1 cellular context compared by ENCODE assay signal in the genomic region with DNA sequence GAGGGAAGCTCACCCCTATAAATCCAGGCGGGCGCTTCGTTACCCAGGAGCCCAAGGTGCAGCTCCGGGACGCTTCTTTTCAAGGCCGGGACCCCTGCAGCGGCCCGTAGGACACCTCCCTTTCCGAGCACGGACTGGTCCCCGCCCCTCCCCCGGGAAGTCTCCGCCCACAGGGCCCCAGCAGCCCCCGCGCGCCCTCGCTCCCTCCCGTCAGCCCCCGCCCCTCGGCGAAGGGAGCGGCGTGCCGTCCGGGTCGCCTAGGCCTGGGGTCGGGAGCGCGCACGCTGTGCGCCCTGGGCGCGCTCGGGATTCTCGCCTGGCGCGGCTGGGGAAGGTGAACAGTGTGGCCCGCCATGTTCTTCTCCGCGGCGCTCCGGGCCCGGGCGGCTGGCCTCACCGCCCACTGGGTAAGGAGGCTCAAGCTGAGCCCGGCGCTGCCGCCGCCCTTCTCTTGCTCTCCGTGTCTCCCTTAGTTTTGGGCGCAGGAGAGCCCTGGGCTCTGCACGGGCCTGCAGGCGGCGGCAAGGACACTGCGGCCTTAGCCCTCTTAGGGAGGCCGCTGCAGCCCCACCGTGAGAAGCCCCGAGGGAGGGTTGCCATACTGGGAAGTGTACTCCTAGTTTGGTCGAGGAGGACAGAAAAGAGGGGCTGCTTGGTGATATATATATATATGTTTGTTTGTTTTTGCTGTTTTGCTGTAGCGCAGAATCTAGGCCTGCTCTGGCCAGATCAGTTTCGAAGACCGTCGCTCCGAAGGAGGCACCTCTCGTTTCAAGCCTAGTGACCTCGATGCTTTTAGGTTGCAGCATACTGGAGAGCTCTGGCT.
TF ChIP-seq lines count a peak whose summit lies in the region.

A gene (plus strand): TSS at position 309 of the 826 bp plus-strand sequence. CDS start 45 bp downstream, at position 354.

TF ChIP-seq in HepG2, 621 proteins besides CTCF, POLR2A, EP300 and RAD21 (continued from another document and continues in another):
- TF ChIP-seq ZNF747 (CRISPR knock-in tag; IDR thresholded peaks at IDR 0.05; ENCODE audit: borderline replicate concordance) (peak; percentile 28; the same call in 1 of the 2 replicates), ATAD3A (CRISPR knock-in tag; IDR thresholded peaks at IDR 0.05) (no peak), JUN (CRISPR knock-in tag; IDR thresholded peaks at IDR 0.05) (0 out of 2 replicates have a peak, but pooled peaks have one; percentile 35), NFIB (CRISPR knock-in tag; IDR thresholded peaks at IDR 0.05; ENCODE audit: borderline replicate concordance) (no peak), ZNF3 (CRISPR knock-in tag; IDR thresholded peaks at IDR 0.05) (no peak), NCOA2 (CRISPR knock-in tag; IDR thresholded peaks at IDR 0.05) (no peak; the same call in 1 of the 2 replicates), ONECUT2 (CRISPR knock-in tag; IDR thresholded peaks at IDR 0.05) (no peak), WIZ (CRISPR knock-in tag; IDR thresholded peaks at IDR 0.05) (0 out of 2 replicates have a peak, but pooled peaks have one; percentile 20), EHMT2 (IDR thresholded peaks at IDR 0.05; ENCODE audit: borderline replicate concordance, low read depth, low read length) (no peak), ZNF501 (CRISPR knock-in tag; IDR thresholded peaks at IDR 0.05) (peak; percentile 92), NFYC (CRISPR knock-in tag; IDR thresholded peaks at IDR 0.05) (no peak), ZNF234 (CRISPR knock-in tag; conservative IDR thresholded peaks at IDR 0.05) (no peak), MYC (CRISPR knock-in tag; IDR thresholded peaks at IDR 0.05; ENCODE audit: borderline replicate concordance) (peak; percentile 90), GPN1 (CRISPR knock-in tag; IDR thresholded peaks at IDR 0.05; ENCODE audit: borderline replicate concordance) (no peak), FOSL1 (CRISPR knock-in tag; IDR thresholded peaks at IDR 0.05; ENCODE audit: borderline replicate concordance) (no peak), ZNF382 (CRISPR knock-in tag; IDR thresholded peaks at IDR 0.05; ENCODE audit: borderline replicate concordance) (no peak), RXRA (CRISPR knock-in tag; IDR thresholded peaks at IDR 0.05) (no peak), ZNF780A (CRISPR knock-in tag; IDR thresholded peaks at IDR 0.05) (no peak), SSRP1 (CRISPR knock-in tag; IDR thresholded peaks at IDR 0.05) (no peak), ZNF484 (CRISPR knock-in tag; IDR thresholded peaks at IDR 0.05; ENCODE audit: borderline replicate concordance, low read depth) (no peak), GATA4 (IDR thresholded peaks at IDR 0.05; ENCODE audit: borderline replicate concordance, low read depth) (0 out of 2 replicates have a peak, but pooled peaks have one; percentile 13), IKZF4 (CRISPR knock-in tag; IDR thresholded peaks at IDR 0.05; ENCODE audit: borderline replicate concordance, low read depth, not compliant biosample characterization) (no peak), SMYD3 (CRISPR knock-in tag; IDR thresholded peaks at IDR 0.05) (peak; percentile 92; the same call in 1 of the 2 replicates), ZNF225 (CRISPR knock-in tag; IDR thresholded peaks at IDR 0.05) (peak; percentile 70; the same call in 1 of the 2 replicates), TAF1 (CRISPR knock-in tag; IDR thresholded peaks at IDR 0.05) (peak; percentile 93), ZNF44 (CRISPR knock-in tag; IDR thresholded peaks at IDR 0.05) (no peak), TCF7 (IDR thresholded peaks at IDR 0.05; ENCODE audit: low read depth) (no peak), ZNF672 (CRISPR knock-in tag; IDR thresholded peaks at IDR 0.05) (no peak), TMF1 (CRISPR knock-in tag; IDR thresholded peaks at IDR 0.05; ENCODE audit: low read depth) (0 out of 2 replicates have a peak, but pooled peaks have one; percentile 74), BRCA1 (CRISPR knock-in tag; IDR thresholded peaks at IDR 0.05) (no peak)
- TF ChIP-seq, protein P1, sequence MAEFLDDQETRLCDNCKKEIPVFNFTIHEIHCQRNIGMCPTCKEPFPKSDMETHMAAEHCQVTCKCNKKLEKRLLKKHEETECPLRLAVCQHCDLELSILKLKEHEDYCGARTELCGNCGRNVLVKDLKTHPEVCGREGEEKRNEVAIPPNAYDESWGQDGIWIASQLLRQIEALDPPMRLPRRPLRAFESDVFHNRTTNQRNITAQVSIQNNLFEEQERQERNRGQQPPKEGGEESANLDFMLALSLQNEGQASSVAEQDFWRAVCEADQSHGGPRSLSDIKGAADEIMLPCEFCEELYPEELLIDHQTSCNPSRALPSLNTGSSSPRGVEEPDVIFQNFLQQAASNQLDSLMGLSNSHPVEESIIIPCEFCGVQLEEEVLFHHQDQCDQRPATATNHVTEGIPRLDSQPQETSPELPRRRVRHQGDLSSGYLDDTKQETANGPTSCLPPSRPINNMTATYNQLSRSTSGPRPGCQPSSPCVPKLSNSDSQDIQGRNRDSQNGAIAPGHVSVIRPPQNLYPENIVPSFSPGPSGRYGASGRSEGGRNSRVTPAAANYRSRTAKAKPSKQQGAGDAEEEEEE (CRISPR knock-in tag; IDR thresholded peaks at IDR 0.05; ENCODE audit: borderline replicate concordance), result no peak
- TF ChIP-seq, protein P2, sequence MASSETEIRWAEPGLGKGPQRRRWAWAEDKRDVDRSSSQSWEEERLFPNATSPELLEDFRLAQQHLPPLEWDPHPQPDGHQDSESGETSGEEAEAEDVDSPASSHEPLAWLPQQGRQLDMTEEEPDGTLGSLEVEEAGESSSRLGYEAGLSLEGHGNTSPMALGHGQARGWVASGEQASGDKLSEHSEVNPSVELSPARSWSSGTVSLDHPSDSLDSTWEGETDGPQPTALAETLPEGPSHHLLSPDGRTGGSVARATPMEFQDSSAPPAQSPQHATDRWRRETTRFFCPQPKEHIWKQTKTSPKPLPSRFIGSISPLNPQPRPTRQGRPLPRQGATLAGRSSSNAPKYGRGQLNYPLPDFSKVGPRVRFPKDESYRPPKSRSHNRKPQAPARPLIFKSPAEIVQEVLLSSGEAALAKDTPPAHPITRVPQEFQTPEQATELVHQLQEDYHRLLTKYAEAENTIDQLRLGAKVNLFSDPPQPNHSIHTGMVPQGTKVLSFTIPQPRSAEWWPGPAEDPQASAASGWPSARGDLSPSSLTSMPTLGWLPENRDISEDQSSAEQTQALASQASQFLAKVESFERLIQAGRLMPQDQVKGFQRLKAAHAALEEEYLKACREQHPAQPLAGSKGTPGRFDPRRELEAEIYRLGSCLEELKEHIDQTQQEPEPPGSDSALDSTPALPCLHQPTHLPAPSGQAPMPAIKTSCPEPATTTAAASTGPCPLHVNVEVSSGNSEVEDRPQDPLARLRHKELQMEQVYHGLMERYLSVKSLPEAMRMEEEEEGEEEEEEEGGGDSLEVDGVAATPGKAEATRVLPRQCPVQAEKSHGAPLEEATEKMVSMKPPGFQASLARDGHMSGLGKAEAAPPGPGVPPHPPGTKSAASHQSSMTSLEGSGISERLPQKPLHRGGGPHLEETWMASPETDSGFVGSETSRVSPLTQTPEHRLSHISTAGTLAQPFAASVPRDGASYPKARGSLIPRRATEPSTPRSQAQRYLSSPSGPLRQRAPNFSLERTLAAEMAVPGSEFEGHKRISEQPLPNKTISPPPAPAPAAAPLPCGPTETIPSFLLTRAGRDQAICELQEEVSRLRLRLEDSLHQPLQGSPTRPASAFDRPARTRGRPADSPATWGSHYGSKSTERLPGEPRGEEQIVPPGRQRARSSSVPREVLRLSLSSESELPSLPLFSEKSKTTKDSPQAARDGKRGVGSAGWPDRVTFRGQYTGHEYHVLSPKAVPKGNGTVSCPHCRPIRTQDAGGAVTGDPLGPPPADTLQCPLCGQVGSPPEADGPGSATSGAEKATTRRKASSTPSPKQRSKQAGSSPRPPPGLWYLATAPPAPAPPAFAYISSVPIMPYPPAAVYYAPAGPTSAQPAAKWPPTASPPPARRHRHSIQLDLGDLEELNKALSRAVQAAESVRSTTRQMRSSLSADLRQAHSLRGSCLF (CRISPR knock-in tag; IDR thresholded peaks at IDR 0.05; ENCODE audit: borderline replicate concordance), result no peak
- TF ChIP-seq, protein P3, sequence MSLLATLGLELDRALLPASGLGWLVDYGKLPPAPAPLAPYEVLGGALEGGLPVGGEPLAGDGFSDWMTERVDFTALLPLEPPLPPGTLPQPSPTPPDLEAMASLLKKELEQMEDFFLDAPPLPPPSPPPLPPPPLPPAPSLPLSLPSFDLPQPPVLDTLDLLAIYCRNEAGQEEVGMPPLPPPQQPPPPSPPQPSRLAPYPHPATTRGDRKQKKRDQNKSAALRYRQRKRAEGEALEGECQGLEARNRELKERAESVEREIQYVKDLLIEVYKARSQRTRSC (CRISPR knock-in tag; IDR thresholded peaks at IDR 0.05; ENCODE audit: low read depth), result no peak
- TF ChIP-seq, protein P4, sequence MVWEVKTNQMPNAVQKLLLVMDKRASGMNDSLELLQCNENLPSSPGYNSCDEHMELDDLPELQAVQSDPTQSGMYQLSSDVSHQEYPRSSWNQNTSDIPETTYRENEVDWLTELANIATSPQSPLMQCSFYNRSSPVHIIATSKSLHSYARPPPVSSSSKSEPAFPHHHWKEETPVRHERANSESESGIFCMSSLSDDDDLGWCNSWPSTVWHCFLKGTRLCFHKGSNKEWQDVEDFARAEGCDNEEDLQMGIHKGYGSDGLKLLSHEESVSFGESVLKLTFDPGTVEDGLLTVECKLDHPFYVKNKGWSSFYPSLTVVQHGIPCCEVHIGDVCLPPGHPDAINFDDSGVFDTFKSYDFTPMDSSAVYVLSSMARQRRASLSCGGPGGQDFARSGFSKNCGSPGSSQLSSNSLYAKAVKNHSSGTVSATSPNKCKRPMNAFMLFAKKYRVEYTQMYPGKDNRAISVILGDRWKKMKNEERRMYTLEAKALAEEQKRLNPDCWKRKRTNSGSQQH (CRISPR knock-in tag; IDR thresholded peaks at IDR 0.05; ENCODE audit: low read depth), result no peak; the same call in 1 of the 2 replicates
- TF ChIP-seq, protein P5, sequence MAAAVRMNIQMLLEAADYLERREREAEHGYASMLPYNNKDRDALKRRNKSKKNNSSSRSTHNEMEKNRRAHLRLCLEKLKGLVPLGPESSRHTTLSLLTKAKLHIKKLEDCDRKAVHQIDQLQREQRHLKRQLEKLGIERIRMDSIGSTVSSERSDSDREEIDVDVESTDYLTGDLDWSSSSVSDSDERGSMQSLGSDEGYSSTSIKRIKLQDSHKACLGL (CRISPR knock-in tag; IDR thresholded peaks at IDR 0.05), result peak; percentile 78
- TF ChIP-seq, protein P6, sequence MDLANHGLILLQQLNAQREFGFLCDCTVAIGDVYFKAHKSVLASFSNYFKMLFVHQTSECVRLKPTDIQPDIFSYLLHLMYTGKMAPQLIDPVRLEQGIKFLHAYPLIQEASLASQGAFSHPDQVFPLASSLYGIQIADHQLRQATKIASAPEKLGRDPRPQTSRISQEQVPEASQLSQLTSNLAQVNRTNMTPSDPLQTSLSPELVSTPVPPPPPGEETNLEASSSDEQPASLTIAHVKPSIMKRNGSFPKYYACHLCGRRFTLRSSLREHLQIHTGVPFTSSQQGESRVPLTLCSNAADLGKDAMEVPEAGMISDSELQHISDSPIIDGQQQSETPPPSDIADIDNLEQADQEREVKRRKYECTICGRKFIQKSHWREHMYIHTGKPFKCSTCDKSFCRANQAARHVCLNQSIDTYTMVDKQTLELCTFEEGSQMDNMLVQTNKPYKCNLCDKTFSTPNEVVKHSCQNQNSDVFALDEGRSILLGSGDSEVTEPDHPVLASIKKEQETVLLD (CRISPR knock-in tag; IDR thresholded peaks at IDR 0.05; ENCODE audit: low read depth), result peak; percentile 78
- TF ChIP-seq, protein P7, sequence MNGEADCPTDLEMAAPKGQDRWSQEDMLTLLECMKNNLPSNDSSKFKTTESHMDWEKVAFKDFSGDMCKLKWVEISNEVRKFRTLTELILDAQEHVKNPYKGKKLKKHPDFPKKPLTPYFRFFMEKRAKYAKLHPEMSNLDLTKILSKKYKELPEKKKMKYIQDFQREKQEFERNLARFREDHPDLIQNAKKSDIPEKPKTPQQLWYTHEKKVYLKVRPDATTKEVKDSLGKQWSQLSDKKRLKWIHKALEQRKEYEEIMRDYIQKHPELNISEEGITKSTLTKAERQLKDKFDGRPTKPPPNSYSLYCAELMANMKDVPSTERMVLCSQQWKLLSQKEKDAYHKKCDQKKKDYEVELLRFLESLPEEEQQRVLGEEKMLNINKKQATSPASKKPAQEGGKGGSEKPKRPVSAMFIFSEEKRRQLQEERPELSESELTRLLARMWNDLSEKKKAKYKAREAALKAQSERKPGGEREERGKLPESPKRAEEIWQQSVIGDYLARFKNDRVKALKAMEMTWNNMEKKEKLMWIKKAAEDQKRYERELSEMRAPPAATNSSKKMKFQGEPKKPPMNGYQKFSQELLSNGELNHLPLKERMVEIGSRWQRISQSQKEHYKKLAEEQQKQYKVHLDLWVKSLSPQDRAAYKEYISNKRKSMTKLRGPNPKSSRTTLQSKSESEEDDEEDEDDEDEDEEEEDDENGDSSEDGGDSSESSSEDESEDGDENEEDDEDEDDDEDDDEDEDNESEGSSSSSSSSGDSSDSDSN (CRISPR knock-in tag; IDR thresholded peaks at IDR 0.05), result peak; percentile 88
- TF ChIP-seq, protein P8, sequence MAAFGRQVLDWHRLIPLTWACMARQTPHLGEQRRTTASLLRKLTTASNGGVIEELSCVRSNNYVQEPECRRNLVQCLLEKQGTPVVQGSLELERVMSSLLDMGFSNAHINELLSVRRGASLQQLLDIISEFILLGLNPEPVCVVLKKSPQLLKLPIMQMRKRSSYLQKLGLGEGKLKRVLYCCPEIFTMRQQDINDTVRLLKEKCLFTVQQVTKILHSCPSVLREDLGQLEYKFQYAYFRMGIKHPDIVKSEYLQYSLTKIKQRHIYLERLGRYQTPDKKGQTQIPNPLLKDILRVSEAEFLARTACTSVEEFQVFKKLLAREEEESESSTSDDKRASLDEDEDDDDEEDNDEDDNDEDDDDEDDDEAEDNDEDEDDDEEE (CRISPR knock-in tag; IDR thresholded peaks at IDR 0.05), result no peak; the same call in 1 of the 2 replicates
- TF ChIP-seq, protein P9, sequence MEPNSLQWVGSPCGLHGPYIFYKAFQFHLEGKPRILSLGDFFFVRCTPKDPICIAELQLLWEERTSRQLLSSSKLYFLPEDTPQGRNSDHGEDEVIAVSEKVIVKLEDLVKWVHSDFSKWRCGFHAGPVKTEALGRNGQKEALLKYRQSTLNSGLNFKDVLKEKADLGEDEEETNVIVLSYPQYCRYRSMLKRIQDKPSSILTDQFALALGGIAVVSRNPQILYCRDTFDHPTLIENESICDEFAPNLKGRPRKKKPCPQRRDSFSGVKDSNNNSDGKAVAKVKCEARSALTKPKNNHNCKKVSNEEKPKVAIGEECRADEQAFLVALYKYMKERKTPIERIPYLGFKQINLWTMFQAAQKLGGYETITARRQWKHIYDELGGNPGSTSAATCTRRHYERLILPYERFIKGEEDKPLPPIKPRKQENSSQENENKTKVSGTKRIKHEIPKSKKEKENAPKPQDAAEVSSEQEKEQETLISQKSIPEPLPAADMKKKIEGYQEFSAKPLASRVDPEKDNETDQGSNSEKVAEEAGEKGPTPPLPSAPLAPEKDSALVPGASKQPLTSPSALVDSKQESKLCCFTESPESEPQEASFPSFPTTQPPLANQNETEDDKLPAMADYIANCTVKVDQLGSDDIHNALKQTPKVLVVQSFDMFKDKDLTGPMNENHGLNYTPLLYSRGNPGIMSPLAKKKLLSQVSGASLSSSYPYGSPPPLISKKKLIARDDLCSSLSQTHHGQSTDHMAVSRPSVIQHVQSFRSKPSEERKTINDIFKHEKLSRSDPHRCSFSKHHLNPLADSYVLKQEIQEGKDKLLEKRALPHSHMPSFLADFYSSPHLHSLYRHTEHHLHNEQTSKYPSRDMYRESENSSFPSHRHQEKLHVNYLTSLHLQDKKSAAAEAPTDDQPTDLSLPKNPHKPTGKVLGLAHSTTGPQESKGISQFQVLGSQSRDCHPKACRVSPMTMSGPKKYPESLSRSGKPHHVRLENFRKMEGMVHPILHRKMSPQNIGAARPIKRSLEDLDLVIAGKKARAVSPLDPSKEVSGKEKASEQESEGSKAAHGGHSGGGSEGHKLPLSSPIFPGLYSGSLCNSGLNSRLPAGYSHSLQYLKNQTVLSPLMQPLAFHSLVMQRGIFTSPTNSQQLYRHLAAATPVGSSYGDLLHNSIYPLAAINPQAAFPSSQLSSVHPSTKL (CRISPR knock-in tag; IDR thresholded peaks at IDR 0.05), result peak; percentile 66
